12 cellular contexts compared by ENCODE assay signal in the genomic region with DNA sequence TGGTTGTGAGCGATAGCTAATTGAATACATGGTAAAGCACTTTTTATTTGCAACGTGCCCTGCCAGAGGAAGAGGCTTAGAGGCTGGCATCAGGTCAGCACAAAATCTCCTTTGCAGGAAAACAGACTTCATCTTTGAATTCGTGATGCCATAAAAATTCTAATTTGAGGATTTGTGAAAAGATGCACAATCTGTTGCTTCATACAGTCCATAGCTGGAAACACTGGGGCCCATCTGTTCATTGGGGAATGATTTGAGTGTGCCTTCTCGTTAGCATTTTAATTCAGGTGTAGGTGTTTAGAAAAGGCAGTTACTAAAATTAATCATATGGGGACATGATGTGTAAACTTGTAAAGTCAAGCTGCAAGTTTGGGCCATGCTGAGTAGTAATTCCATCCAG.
DNase-seq lines count a peak whose midpoint lies in the region; ATAC-seq and TF ChIP-seq lines count a peak whose summit lies in the region.
"Had no signal": no experiment of that assay in that cellular context is flagged by ENCODE, and none has a peak within 500 bp of the region (broad histone marks: within the 10 kb centered on the region; RNA-seq: fewer than 3 reads in every experiment).

No MANE protein-coding gene starts in this region.

- no peak overlapping the region for H2AK9ac ChIP-seq in IMR-90 (replicated peaks; ENCODE audit: low read depth, low read length, poor library complexity)

- no peak for TF ChIP-seq RAD21 in IMR-90 (IDR thresholded peaks at IDR 0.05; ENCODE audit: low read length)

- in situ Hi-C loops in IMR-90 (cut with MboI; ENCODE audit: low sequenced_read_pairs) = no loop called here

- H3K9ac ChIP-seq in IMR-90 (ENCODE audit: low read depth, low read length) = no peak overlapping the region

- no peak overlapping the region for H3K23ac ChIP-seq in IMR-90 (ENCODE audit: low read depth, low read length)

- no peaks in the 10 kb centered on the region for H3K27me3 ChIP-seq in IMR-90 (ENCODE audit: control insufficient read depth, insufficient read depth, low read length)

- dilution Hi-C loops in IMR-90 (cut with HindIII; ENCODE audit: low sequenced_read_pairs, unreplicated experiment) = no loop called here

- no peak overlapping the region for H3K27ac ChIP-seq in IMR-90 (ENCODE audit: insufficient read depth, low read length)
- H3K27ac ChIP-seq: A549 had no signal

- 0 out of 3 replicates have a peak overlapping the region, but pooled peaks have one; percentile 2 for H2BK15ac ChIP-seq in IMR-90 (ENCODE audit: low read depth, low read length)

- no peaks in the 10 kb centered on the region for H3K36me3 ChIP-seq in IMR-90 (ENCODE audit: control insufficient read depth, insufficient read depth, low read length)

- H4K5ac ChIP-seq in IMR-90 (ENCODE audit: low read depth, low read length) = no peak overlapping the region

- H3K18ac ChIP-seq in IMR-90 (ENCODE audit: low read depth, low read length) = no peak overlapping the region

- H2BK120ac ChIP-seq in IMR-90 (ENCODE audit: low read depth, low read length) = 0 out of 2 replicates have a peak overlapping the region, but pooled peaks have one; percentile 20

- H4K8ac ChIP-seq in IMR-90 (ENCODE audit: low read depth in 2 of 2, low read length in 2 of 2) = no peak overlapping the region

- intact Hi-C loops in IMR-90 (cut with micrococcal nuclease) = no loop called here
- intact Hi-C loops in Right ventricle myocardium superior (cut with DNase I) = no loop called here

- no peak overlapping the region for H3K4me3 ChIP-seq in IMR-90 (ENCODE audit: insufficient read depth, low read depth, low read length)
- H3K4me3 ChIP-seq: A549, GM23338 had no signal

- CTCF ChIA-PET in IMR-90 (lab: Yijun Ruan, JAX) = no interaction called here

- no peak overlapping the region for H2BK20ac ChIP-seq in IMR-90 (ENCODE audit: low read depth, low read length)

- peaks cover 3% of the 10 kb centered on the region; the same call in 1 of the 2 replicates for H3K9me3 ChIP-seq in IMR-90 (ENCODE audit: control insufficient read depth, insufficient read depth, low read length)

- no TSS peak for BruUV-seq in IMR-90 (replicated peaks; lab: Mats Ljungman, UMichigan)

- H3K9me1 ChIP-seq in IMR-90 (ENCODE audit: insufficient read depth, low read length) = peaks cover 7% of the 10 kb centered on the region

- H2BK5ac ChIP-seq in IMR-90 (ENCODE audit: low read depth, low read length, poor library complexity, severe bottlenecking) = no peak overlapping the region

- no peak overlapping the region for H3K56ac ChIP-seq in IMR-90 (ENCODE audit: extremely low read depth, insufficient read depth, low read length)

- H3K4ac ChIP-seq in IMR-90 (ENCODE audit: low read depth, low read length) = no peak overlapping the region; the same call in 1 of the 2 replicates

- no peak for TF ChIP-seq CTCF in IMR-90 (conservative IDR thresholded peaks at IDR 0.05; ENCODE audit: low read depth, low read length)

- ATAC-seq in IMR-90 (ENCODE audit: low read depth) (no peak), Right ventricle myocardium superior (ENCODE audit: poor library complexity) (no peak), HG02588 (IDR thresholded peaks at IDR 0.05; ENCODE audit: unreplicated experiment) (no peak)
- ATAC-seq: A549; CD8-positive, alpha-beta T cell; GM23338 had no signal

- no peak overlapping the region for H2AFZ ChIP-seq in IMR-90 (replicated peaks; ENCODE audit: low read length, poor library complexity)
- H2AFZ ChIP-seq: GM23338 had no signal

- H3K14ac ChIP-seq in IMR-90 (replicated peaks; ENCODE audit: low read depth, low read length) = no peak overlapping the region

- H4K91ac ChIP-seq in IMR-90 (ENCODE audit: insufficient read depth, low read depth, low read length) = peak overlapping the region; percentile 15; the same call in 1 of the 2 replicates

- H2AK5ac ChIP-seq in IMR-90 (ENCODE audit: low read depth, low read length) = no peak overlapping the region

- DNase-seq in IMR-90 = no peak
- DNase-seq in NCI-H446 treated with DMSO at 0.1 percent for 48 hours (lab: John Stamatoyannopoulos, UW) = peak; percentile 5
- DNase-seq in cerebellar cortex (ENCODE audit: low spot score) = peak; percentile 56
- no peak for DNase-seq in cerebellar nuclear complex (lab: John Stamatoyannopoulos, UW)
- no peak for DNase-seq in Right ventricle myocardium superior
- no peak for DNase-seq in T-helper 9 cell
- DNase-seq: CD8-positive, alpha-beta T cell; COR-L47; H7 had no signal

- no peak overlapping the region for H3K4me2 ChIP-seq in IMR-90 (ENCODE audit: low read depth, low read length)
- H3K4me2 ChIP-seq: A549, GM23338 had no signal

- peaks cover 15% of the 10 kb centered on the region for H3K4me1 ChIP-seq in IMR-90 (ENCODE audit: control insufficient read depth, insufficient read depth, low read length)

- no peaks in the 10 kb centered on the region for H4K20me1 ChIP-seq in IMR-90 (ENCODE audit: insufficient read depth, low read length)

- POLR2A ChIA-PET in IMR-90 (lab: Charles Lee; ENCODE audit: unreplicated experiment) = no interaction called here

- TF ChIP-seq POLR2A in IMR-90 (IDR thresholded peaks at IDR 0.05; ENCODE audit: low read depth, low read length) = no peak

- peaks cover 0 to 4% of the 10 kb centered on the region in 2 experiments; a peak in 1 of 4 replicates for H3K79me1 ChIP-seq in IMR-90 (ENCODE audit: low read depth in 1 of 2, low read length in 2 of 2)

- WGBS in IMR-90 (ENCODE audit: extremely low coverage in 2 of 2, insufficient read length in 1 of 2), 2 experiments = no CpG with 5 or more reads among the region's 4 CpGs

TF ChIP-seq in IMR-90, 13 proteins besides CTCF, POLR2A, EP300 and RAD21:
- TF ChIP-seq, protein P1, sequence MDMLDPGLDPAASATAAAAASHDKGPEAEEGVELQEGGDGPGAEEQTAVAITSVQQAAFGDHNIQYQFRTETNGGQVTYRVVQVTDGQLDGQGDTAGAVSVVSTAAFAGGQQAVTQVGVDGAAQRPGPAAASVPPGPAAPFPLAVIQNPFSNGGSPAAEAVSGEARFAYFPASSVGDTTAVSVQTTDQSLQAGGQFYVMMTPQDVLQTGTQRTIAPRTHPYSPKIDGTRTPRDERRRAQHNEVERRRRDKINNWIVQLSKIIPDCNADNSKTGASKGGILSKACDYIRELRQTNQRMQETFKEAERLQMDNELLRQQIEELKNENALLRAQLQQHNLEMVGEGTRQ (IDR thresholded peaks at IDR 0.05; ENCODE audit: low read depth, low read length) = no peak
- TF ChIP-seq CEBPB (IDR thresholded peaks at IDR 0.05; ENCODE audit: low read depth, low read length) = no peak
- TF ChIP-seq RCOR1 (IDR thresholded peaks at IDR 0.05; ENCODE audit: insufficient replicate concordance, low read length) = no peak
- TF ChIP-seq RFX5 (IDR thresholded peaks at IDR 0.05; ENCODE audit: low read depth, low read length) = no peak
TF ChIP-seq in IMR-90: peak in this region for 0.

Comparison
In these comparisons a context has a peak if more than half of its experiments do, and no peak if none do; other contexts are left out.
1. DNase-seq: peak in NCI-H446 treated with DMSO at 0.1 percent for 48 hours (single experiment) and cerebellar cortex (single experiment); none in IMR-90 (single experiment), cerebellar nuclear complex (0 of 2), Right ventricle myocardium superior (single experiment) and T-helper 9 cell (single experiment).